Comparison of ENCODE assay signal across 8 cellular contexts in the genomic region with DNA sequence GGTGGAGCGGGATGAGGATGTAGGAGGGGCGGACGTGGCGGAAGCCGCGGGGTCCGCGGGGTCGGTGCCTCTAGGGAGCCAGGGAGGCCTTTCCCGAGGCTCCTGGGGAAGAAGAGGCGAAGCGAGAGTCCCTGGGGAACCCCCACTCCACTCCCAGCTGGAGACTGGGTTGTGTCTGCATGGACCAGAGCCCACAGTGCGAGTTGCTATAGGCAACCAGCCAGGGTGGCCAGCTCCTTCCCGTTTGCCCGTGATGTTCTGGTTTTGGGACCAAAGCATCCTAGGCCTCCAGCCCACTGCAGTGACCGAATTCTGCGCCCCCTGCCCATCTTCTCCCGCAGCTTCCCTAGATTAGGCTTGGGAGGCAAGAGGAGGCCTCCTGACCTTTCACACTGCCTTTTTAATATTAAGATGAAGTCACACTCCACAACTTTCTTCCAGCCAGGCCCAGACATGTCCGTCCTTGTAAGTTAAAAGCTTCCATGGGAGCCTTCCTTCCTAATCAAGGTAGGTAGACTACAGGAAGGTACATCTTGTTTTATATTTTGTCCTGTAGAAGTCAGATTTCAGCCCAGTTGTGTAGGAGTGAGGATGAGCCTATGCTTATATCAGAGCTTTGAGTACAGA. TPM values are rescaled to one million over a fixed set of nuclear protein-coding genes. Genes with fewer than 3 reads are reported as not detected.
DNase-seq lines count a peak whose midpoint lies in the region; ATAC-seq and TF ChIP-seq lines count a peak whose summit lies in the region.

No MANE protein-coding gene starts in this region.

- H3K4me2 ChIP-seq in OCI-LY3 (ENCODE audit: low read length): peak overlapping the region; percentile 99

- H2AFZ ChIP-seq in OCI-LY3 (ENCODE audit: low read depth, low read length): no peak overlapping the region; the same call in 1 of the 2 replicates

- POLR2A ChIA-PET in A673 (lab: Charles Lee; ENCODE audit: low non-redundant PET): interaction anchor here (0.7 kb wide), 1 partner anchor 225 kb away, joined by 3 read pairs; no protein-coding TSS in a partner anchor

- 2% methylated on average over 6 to 19 of the region's 19 CpGs for WGBS in testis, 2 donors

- peak overlapping the region; percentile 86 for H3K4me3 ChIP-seq in A673 (ENCODE audit: low read depth, low read length, poor library complexity, severe bottlenecking)
- peak overlapping the region; percentile 98 for H3K4me3 ChIP-seq in GM12865 (ENCODE audit: low read depth, low read length)
- peak overlapping the region; percentile 97 for H3K4me3 ChIP-seq in OCI-LY3 (ENCODE audit: low read length)
- H3K4me3 ChIP-seq in lower lobe of right lung: peak overlapping the region; percentile 91
- peak overlapping the region; percentile 86 to 92 for H3K4me3 ChIP-seq in testis

- TSS peak; percentile 73 for BruUV-seq in A673 (replicated peaks; lab: Mats Ljungman, UMichigan)

- no peaks in the 10 kb centered on the region for H3K9me3 ChIP-seq in A673 (ENCODE audit: low read depth, low read length, poor library complexity, severe bottlenecking)
- H3K9me3 ChIP-seq in OCI-LY3 (ENCODE audit: insufficient read depth, low read length): no peaks in the 10 kb centered on the region
- H3K9me3 ChIP-seq in lower lobe of right lung: no peaks in the 10 kb centered on the region
- H3K9me3 ChIP-seq in testis: no peaks in the 10 kb centered on the region

- H3K27me3 ChIP-seq in A673 (replicated peaks; ENCODE audit: insufficient read depth, low read depth, low read length, poor library complexity) (no peaks in the 10 kb centered on the region), OCI-LY3 (ENCODE audit: low read depth, low read length) (no peaks in the 10 kb centered on the region), lower lobe of right lung (ENCODE audit: low read depth) (no peaks in the 10 kb centered on the region), testis (no peaks in the 10 kb centered on the region)

- H3K4me1 ChIP-seq in A673 (ENCODE audit: insufficient read depth, low read length, poor library complexity, severe bottlenecking) (peaks cover 6% of the 10 kb centered on the region), OCI-LY3 (ENCODE audit: low read length) (peaks cover 16% of the 10 kb centered on the region), lower lobe of right lung (peaks cover 21% of the 10 kb centered on the region), testis (peaks cover 14% of the 10 kb centered on the region)

- H3K79me2 ChIP-seq in OCI-LY3 (ENCODE audit: low read length): peaks cover 24% of the 10 kb centered on the region

- peak; percentile 51 for DNase-seq in A673 (ENCODE audit: low spot score)
- DNase-seq in GM12865 (ENCODE audit: low read depth): no peak
- DNase-seq in lower lobe of right lung: no peak
- peak; percentile 68 for DNase-seq in testis
- DNase-seq in HK-2 (ENCODE audit: unreplicated experiment): no peak

- TF ChIP-seq POLR2A in testis (IDR thresholded peaks at IDR 0.05): no peak

- CTCF ChIA-PET in A673 (lab: Charles Lee): interaction anchor here (1.2 kb wide), 1 partner anchor 48 kb away, joined by 4 read pairs; no protein-coding TSS in a partner anchor

- peak; percentile 23 for ATAC-seq in HG02981 (IDR thresholded peaks at IDR 0.05; ENCODE audit: unreplicated experiment)
- peak; percentile 73 to 74 for ATAC-seq in lower lobe of right lung

- intact Hi-C loops in A673 (cut with micrococcal nuclease; ENCODE audit: unreplicated experiment): no loop called here
- intact Hi-C loops in lower lobe of right lung (cut with DNase I): no loop called here
- intact Hi-C loops in testis (cut with DNase I; ENCODE audit: low total_unique reads): no loop called here

- TF ChIP-seq CTCF in A673 (conservative IDR thresholded peaks at IDR 0.05; ENCODE audit: low read depth, low read length) (no peak), GM12865 (IDR thresholded peaks at IDR 0.05; ENCODE audit: insufficient read depth, low read depth, low read length, missing control alignments) (no peak), OCI-LY3 (IDR thresholded peaks at IDR 0.05; ENCODE audit: low read depth, low read length) (no peak), lower lobe of right lung (IDR thresholded peaks at IDR 0.05) (no peak), testis (IDR thresholded peaks at IDR 0.05) (no peak)

- H3K27ac ChIP-seq in A673 (ENCODE audit: low read depth, low read length, poor library complexity, severe bottlenecking) (peak overlapping the region; percentile 88), OCI-LY3 (ENCODE audit: low read length) (peak overlapping the region; percentile 68), cingulate gyrus (ENCODE audit: low read depth, low read length) (peak overlapping the region; percentile 97), lower lobe of right lung (peak overlapping the region; percentile 99), testis (peak overlapping the region; percentile 94 to 98)

- H3K36me3 ChIP-seq in A673 (ENCODE audit: insufficient read depth, low read length, poor library complexity, severe bottlenecking) (peaks cover 24% of the 10 kb centered on the region), OCI-LY3 (replicated peaks; ENCODE audit: low read depth, low read length) (peaks cover 10% of the 10 kb centered on the region), lower lobe of right lung (peaks cover 20% of the 10 kb centered on the region), testis (ENCODE audit: low read depth, missing control alignments) (no peaks in the 10 kb centered on the region)

- H3K9ac ChIP-seq in OCI-LY3 (ENCODE audit: low read length): peak overlapping the region; percentile 90

- no peaks in the 10 kb centered on the region for H4K20me1 ChIP-seq in OCI-LY3 (ENCODE audit: insufficient read depth, low read length)

RNA-seq across cellular contexts. Expression of a gene that starts 0.5 kb away (rescaled TPM):
- total RNA-seq in A673 (2021) (80.4 and 105 TPM in 2 replicates), lower lobe of right lung (55.9 TPM), testis (100 to 1,000 TPM; 143 to 201 TPM)
- polyA plus RNA-seq in testis (ENCODE audit: insufficient read depth, low read depth, low replicate concordance): 457 TPM

RNA-seq across cellular contexts. Expression of a gene that starts 42.6 kb away (rescaled TPM):
- 0.55 and 0.67 TPM in 2 replicates for total RNA-seq in A673 (2021)
- total RNA-seq in lower lobe of right lung: 7.5 TPM
- 1 to 10 TPM; 1.5 to 1.9 TPM for total RNA-seq in testis
- polyA plus RNA-seq in testis (ENCODE audit: insufficient read depth, low read depth, low replicate concordance): 2.2 TPM

RNA-seq across cellular contexts. Expression of a gene that starts 43.0 kb away (rescaled TPM):
- total RNA-seq in A673 (2021) (1.0 and 1.9 TPM in 2 replicates), lower lobe of right lung (4.2 TPM), testis (10 to 100 TPM; 12.5 to 16.9 TPM)
- polyA plus RNA-seq in testis (ENCODE audit: insufficient read depth, low read depth, low replicate concordance): 7.4 TPM

Comparison
In these comparisons a context has a peak if more than half of its experiments do, and no peak if none do; other contexts are left out.
1. DNase-seq: peak in A673 (single experiment) and testis (single experiment); none in GM12865 (single experiment), lower lobe of right lung (single experiment) and HK-2 (single experiment).
2. Peak in every context shown above with its lines, with median percentiles within 50 percentile points of each other: H3K27ac ChIP-seq and H3K4me3 ChIP-seq.